18 cellular contexts compared by ENCODE assay signal in genomic region chr13:27926644-27927434, GRCh38. TPM values are rescaled to one million over a fixed set of nuclear protein-coding genes. Genes with fewer than 3 reads are reported as not detected.
A peak's percentile ranks its signal among the peaks of the same experiment; 100 is the strongest.
DNase-seq lines count a peak whose midpoint lies in the region; ATAC-seq and TF ChIP-seq lines count a peak whose summit lies in the region.
"Had no signal": no experiment of that assay in that cellular context is flagged by ENCODE, and none has a peak within 500 bp of the region (broad histone marks: within the 10 kb centered on the region; RNA-seq: fewer than 3 reads in every experiment).

No MANE protein-coding gene starts in this region.

- H3K4me1 Mint-ChIP-seq in activated T-helper 17 cell treated with anti-CD3 and anti-CD28 coated beads, Interleukin-2, amount 50 U/mL, for 72 hours = no peaks in the 10 kb centered on the region
- H3K4me1 Mint-ChIP-seq in Calu3 (ENCODE audit: low read depth, unreplicated experiment) = no peaks in the 10 kb centered on the region

- H3K9me3 Mint-ChIP-seq in activated T-helper 17 cell treated with anti-CD3 and anti-CD28 coated beads, Interleukin-2, amount 50 U/mL, for 72 hours = no peaks in the 10 kb centered on the region
- H3K9me3 Mint-ChIP-seq in Calu3 (ENCODE audit: low read depth, unreplicated experiment) = no peaks in the 10 kb centered on the region

- no peaks in the 10 kb centered on the region for H3K36me3 Mint-ChIP-seq in activated T-helper 17 cell treated with anti-CD3 and anti-CD28 coated beads, Interleukin-2, amount 50 U/mL, for 72 hours (ENCODE audit: low read depth)
- no peaks in the 10 kb centered on the region for H3K36me3 Mint-ChIP-seq in Calu3 (ENCODE audit: insufficient read depth, unreplicated experiment)
- H3K36me3 Mint-ChIP-seq: brain had no signal

- no peak for TF ChIP-seq CTCF in mucosa of descending colon (IDR thresholded peaks at IDR 0.05)
- TF ChIP-seq CTCF in Calu3 (IDR thresholded peaks at IDR 0.05; ENCODE audit: unreplicated experiment) = no peak

- no peak overlapping the region for H3K27ac Mint-ChIP-seq in activated T-helper 17 cell treated with anti-CD3 and anti-CD28 coated beads, Interleukin-2, amount 50 U/mL, for 72 hours
- no peak overlapping the region for H3K27ac Mint-ChIP-seq in Calu3 (ENCODE audit: unreplicated experiment)
- H3K27ac Mint-ChIP-seq: brain had no signal

- CTCF ChIA-PET in Calu3 (lab: Charles Lee) = interaction anchor here (0.6 kb wide), 1 partner anchor 55 kb away, joined by 9 read pairs; no protein-coding TSS in a partner anchor

- H3K4me1 ChIP-seq in mucosa of descending colon (ENCODE audit: low read depth) = peaks cover 2% of the 10 kb centered on the region
- H3K4me1 ChIP-seq: parathyroid adenoma had no signal

- peaks cover 74% of the 10 kb centered on the region for H3K27me3 Mint-ChIP-seq in activated T-helper 17 cell treated with anti-CD3 and anti-CD28 coated beads, Interleukin-2, amount 50 U/mL, for 72 hours
- H3K27me3 Mint-ChIP-seq in Calu3 (ENCODE audit: unreplicated experiment) = no peaks in the 10 kb centered on the region

- intact Hi-C loops in mucosa of descending colon (cut with DNase I, micrococcal nuclease) (no loop called here), Calu3 (cut with micrococcal nuclease; ENCODE audit: unreplicated experiment) (no loop called here)

- H3K4me3 ChIP-seq in mucosa of descending colon = no peak overlapping the region
- H3K4me3 ChIP-seq: dorsolateral prefrontal cortex, transverse colon had no signal

- ATAC-seq in activated T-helper 17 cell treated with anti-CD3 and anti-CD28 coated beads, Interleukin-2, amount 50 U/mL, for 72 hours (replicated peaks) = no peak
- peak; percentile 16 for ATAC-seq in mucosa of descending colon
- no peak for ATAC-seq in GM21447 (IDR thresholded peaks at IDR 0.05; ENCODE audit: unreplicated experiment)
- ATAC-seq: SK-N-SH treated with all-trans-retinoic acid at 6 μM for 48 hours had no signal

- DNase-seq in stimulated activated CD4-positive, alpha-beta T cell treated with anti-CD3 and anti-CD28 coated beads, Interleukin-15, amount 100 ng/mL, for 24 hours = peak; percentile 18
- DNase-seq in stimulated activated CD4-positive, alpha-beta T cell treated with anti-CD3 and anti-CD28 coated beads, Interleukin-4, amount 100 ng/mL, for 1 hour = no peak
- DNase-seq in mucosa of descending colon = no peak
- no peak for DNase-seq in LoVo (ENCODE audit: low spot score)
- no peak for DNase-seq in Calu3
- DNase-seq in stimulated activated naive CD4-positive, alpha-beta T cell treated with Interleukin-2 at 50 U/mL for 16 hours (lab: John Stamatoyannopoulos, UW) = no peak
- DNase-seq: AML-193, dorsolateral prefrontal cortex, Karpas-422, mesenchymal stem cell, NCI-H1694, NCI-H510A treated with DMSO at 0.1 percent for 48 hours, transverse colon had no signal

- no peaks in the 10 kb centered on the region for H3K9me3 ChIP-seq in mucosa of descending colon
- H3K9me3 ChIP-seq: transverse colon had no signal

- H3K36me3 ChIP-seq in mucosa of descending colon (ENCODE audit: low read depth) = no peaks in the 10 kb centered on the region
- H3K36me3 ChIP-seq: transverse colon had no signal

- BruUV-seq in Calu3 (replicated peaks; lab: Mats Ljungman, UMichigan) = no TSS peak

- H3K4me3 Mint-ChIP-seq in activated T-helper 17 cell treated with anti-CD3 and anti-CD28 coated beads, Interleukin-2, amount 50 U/mL, for 72 hours = peak overlapping the region; percentile 35
- no peak overlapping the region for H3K4me3 Mint-ChIP-seq in Calu3 (ENCODE audit: low read depth, unreplicated experiment)
- H3K4me3 Mint-ChIP-seq: brain had no signal

RNA-seq across cellular contexts. Expression of gene PDX1, which starts 7.0 kb away (rescaled TPM):
- total RNA-seq in activated T-helper 17 cell treated with anti-CD3 and anti-CD28 coated beads, Interleukin-2, amount 50 U/mL, for 72 hours = not detected
- total RNA-seq in mucosa of descending colon = 1 to 10 TPM in 1 of 3 donors, under 1 TPM in 1, not detected in 1; 0.72 to 1.5 TPM
- 1.2 and 1.8 TPM in 2 replicates for total RNA-seq in Calu3 (2022)
- total RNA-seq: dorsolateral prefrontal cortex had no signal

RNA-seq across cellular contexts. Expression of gene CDX2, which starts 42.3 kb away (rescaled TPM):
- total RNA-seq in activated T-helper 17 cell treated with anti-CD3 and anti-CD28 coated beads, Interleukin-2, amount 50 U/mL, for 72 hours = not detected
- total RNA-seq in mucosa of descending colon (100 to 1,000 TPM; 113 to 349 (median 240) TPM), Calu3 (2022) (1.0 TPM in 1 of 2 replicates, not detected in the other)

Comparison
In these comparisons a context has a peak if more than half of its experiments do, and no peak if none do; other contexts are left out.
1. RNA of gene CDX2, which starts 42.3 kb away (total RNA-seq): 113 to 349 TPM in mucosa of descending colon; 1.0 TPM in Calu3 and not detected in activated T-helper 17 cell treated with anti-CD3 and anti-CD28 coated beads, Interleukin-2, amount 50 U/mL, for 72 hours; every median in the first group is over 10 times any median in the second.